In genomic region chr6:82951389-82951788, GRCh38 we compare ENCODE assay signal across 23 cellular contexts.
DNase-seq lines count a peak whose midpoint lies in the region; FAIRE-seq and TF ChIP-seq lines count a peak whose summit lies in the region.
"Had no signal": no experiment of that assay in that cellular context is flagged by ENCODE, and none has a peak within 500 bp of the region (broad histone marks: within the 10 kb centered on the region; RNA-seq: fewer than 3 reads in every experiment).

No MANE protein-coding gene starts in this region.

- TF ChIP-seq POLR2A in breast epithelium (IDR thresholded peaks at IDR 0.05) (no peak), transverse colon (IDR thresholded peaks at IDR 0.05) (no peak)

- no peaks in the 10 kb centered on the region for H3K36me3 Mint-ChIP-seq in MCF 10A (ENCODE audit: insufficient read depth, unreplicated experiment)

- H3K27ac ChIP-seq in breast epithelium (no peak overlapping the region), transverse colon (no peak overlapping the region), GM23248 (no peak overlapping the region)
- H3K27ac ChIP-seq: 22Rv1, heart right ventricle, psoas muscle, testis had no signal

- H3K9me3 Mint-ChIP-seq in MCF 10A (ENCODE audit: unreplicated experiment) = peaks cover 16% of the 10 kb centered on the region

- H3K4me3 ChIP-seq in breast epithelium = no peak overlapping the region
- no peak overlapping the region for H3K4me3 ChIP-seq in transverse colon
- H3K4me3 ChIP-seq in GM23248 = no peak overlapping the region
- H3K4me3 ChIP-seq: GM12878, heart right ventricle, psoas muscle, testis had no signal

- TF ChIP-seq CTCF in MCF 10A (IDR thresholded peaks at IDR 0.05; ENCODE audit: unreplicated experiment) = no peak
- TF ChIP-seq CTCF in breast epithelium (IDR thresholded peaks at IDR 0.05) = no peak
- no peak for TF ChIP-seq CTCF in transverse colon (IDR thresholded peaks at IDR 0.05)

- H3K4me1 Mint-ChIP-seq in MCF 10A (ENCODE audit: insufficient read depth, unreplicated experiment) = peaks cover 44% of the 10 kb centered on the region

- TF ChIP-seq EP300 in transverse colon (IDR thresholded peaks at IDR 0.05; ENCODE audit: low read depth) = no peak

- intact Hi-C loops in MCF 10A (cut with micrococcal nuclease) = no loop called here
- intact Hi-C loops in breast epithelium (cut with DNase I; ENCODE audit: low total_unique reads) = no loop called here
- intact Hi-C loops in transverse colon (cut with DNase I; ENCODE audit: low total_unique reads) = no loop called here

- H3K4me1 ChIP-seq in breast epithelium (no peaks in the 10 kb centered on the region), transverse colon (no peaks in the 10 kb centered on the region), GM23248 (ENCODE audit: insufficient read depth) (peaks cover 29% of the 10 kb centered on the region)
- H3K4me1 ChIP-seq: psoas muscle, testis had no signal

- H3K27ac Mint-ChIP-seq in MCF 10A (ENCODE audit: low read depth, unreplicated experiment) = peak overlapping the region; percentile 73
- H3K27ac Mint-ChIP-seq: CD8-positive, alpha-beta memory T cell had no signal

- BruUV-seq in MCF 10A (replicated peaks; lab: Mats Ljungman, UMichigan) = no TSS peak

- H3K9me3 ChIP-seq in breast epithelium = no peaks in the 10 kb centered on the region
- no peaks in the 10 kb centered on the region for H3K9me3 ChIP-seq in transverse colon
- H3K9me3 ChIP-seq in GM23248 (ENCODE audit: low read depth) = no peaks in the 10 kb centered on the region
- H3K9me3 ChIP-seq: psoas muscle, testis had no signal

- no peaks in the 10 kb centered on the region for H3K27me3 Mint-ChIP-seq in MCF 10A (ENCODE audit: insufficient read depth, unreplicated experiment)
- H3K27me3 Mint-ChIP-seq: CD8-positive, alpha-beta memory T cell had no signal

- H2AFZ ChIP-seq in GM23248 = no peak overlapping the region

- no peak overlapping the region for H3K4me2 ChIP-seq in GM23248 (ENCODE audit: unreplicated experiment)

- peak; percentile 88 for DNase-seq in MCF 10A (ENCODE audit: unreplicated experiment)
- no peak for DNase-seq in breast epithelium (ENCODE audit: low spot score in 2 of 2)
- peak; percentile 82 for DNase-seq in RPMI7951 (ENCODE audit: low read depth)
- DNase-seq in fibroblast of peridontal ligament (ENCODE audit: extremely low read depth) = peak; percentile 8
- DNase-seq in urothelium cell line (ENCODE audit: low spot score) = peak; percentile 16
- DNase-seq in transverse colon = no peak
- no peak for DNase-seq in superior temporal gyrus (ENCODE audit: extremely low spot score)
- no peak for DNase-seq in GM23248
- DNase-seq: activated CD4-positive, CD25-positive, alpha-beta regulatory T cell treated with anti-CD3 and anti-CD28 coated beads, Interleukin-2, amount 50 U/mL, for 72 hours; activated gamma-delta T cell treated with Interleukin-2 at 50 U/mL for 16 hours; activated T-cell treated with anti-CD3 and anti-CD28 coated beads, Interleukin-2, amount 50 U/mL, for 1 hour; CD8-positive, alpha-beta memory T cell; DMS53; heart right ventricle; NCI-H1417; NCI-H510A; NK-92 treated with Interleukin-12 subunit alpha and Interleukin-12 subunit beta, amount 100 ng/mL, for 24 hours; psoas muscle; testis had no signal

- WGBS in transverse colon (ENCODE audit: low coverage in 1 of 2), 2 donors = 83% methylated on average over 1 of the region's 1 CpG; no CpG with 5 or more reads in 1 of the 2 donors
- WGBS in GM23248 (ENCODE audit: low coverage in 1 of 2, low lambda C conversion rate in 2 of 2, missing lambda C conversion rate in 2 of 2), 2 experiments = 90 to 94% methylated on average over 1 of the region's 1 CpG

- no peaks in the 10 kb centered on the region for H3K36me3 ChIP-seq in breast epithelium
- no peaks in the 10 kb centered on the region for H3K36me3 ChIP-seq in transverse colon
- no peaks in the 10 kb centered on the region for H3K36me3 ChIP-seq in GM23248 (ENCODE audit: low read depth)

- FAIRE-seq in urothelium cell line (lab: Jason Lieb, UNC) = no peak
- FAIRE-seq: endometrium, GM12878, HepG2 had no signal

- no peaks in the 10 kb centered on the region for H3K9me2 ChIP-seq in GM23248 (ENCODE audit: insufficient read depth)

- POLR2A ChIA-PET in MCF 10A (lab: Yijun Ruan, JAX) = no interaction called here

- in situ Hi-C loops in transverse colon (cut with MboI; ENCODE audit: low pct_ligation_motif_present in 1 of 4, low pct_unique_long_range_greater_than_20kb in 1 of 4, low sequenced_read_pairs in 3 of 4) (no loop called here), GM23248 (cut with MboI) (no loop called here)

- H3K9ac ChIP-seq in GM23248 = no peak overlapping the region

- H3K27me3 ChIP-seq in breast epithelium = no peaks in the 10 kb centered on the region
- no peaks in the 10 kb centered on the region for H3K27me3 ChIP-seq in transverse colon
- H3K27me3 ChIP-seq in GM23248 (replicated peaks; ENCODE audit: insufficient read depth) = no peaks in the 10 kb centered on the region
- H3K27me3 ChIP-seq: heart right ventricle, testis had no signal

- CTCF ChIA-PET in MCF 10A (lab: Yijun Ruan, JAX) = interaction anchor here (0.5 to 0.6 kb wide), 2 partner anchors 414 to 700 kb away, joined by 3 to 4 read pairs; no protein-coding TSS in a partner anchor

- H3K79me2 ChIP-seq in GM23248 (ENCODE audit: insufficient read depth) = no peaks in the 10 kb centered on the region

- peaks cover 29% of the 10 kb centered on the region for H3F3A ChIP-seq in GM23248 (ENCODE audit: insufficient read depth)

- no peak overlapping the region for H3K4me3 Mint-ChIP-seq in MCF 10A (ENCODE audit: unreplicated experiment)
- H3K4me3 Mint-ChIP-seq: CD8-positive, alpha-beta memory T cell had no signal

- H4K20me1 ChIP-seq in GM23248 (ENCODE audit: insufficient read depth) = no peaks in the 10 kb centered on the region

Comparison
In these comparisons a context has a peak if more than half of its experiments do, and no peak if none do; other contexts are left out.
1. DNase-seq: peak in MCF 10A (single experiment), RPMI7951 (single experiment), fibroblast of peridontal ligament (single experiment) and urothelium cell line (single experiment); none in breast epithelium (0 of 2), transverse colon (single experiment), superior temporal gyrus (single experiment) and GM23248 (single experiment).